Comparison of ENCODE assay signal across 8 cellular contexts in genomic region chr3:140910860-140911259, GRCh38. TPM values are rescaled to one million over a fixed set of nuclear protein-coding genes. Genes with fewer than 3 reads are reported as not detected.
A peak's percentile ranks its signal among the peaks of the same experiment; 100 is the strongest.
DNase-seq lines count a peak whose midpoint lies in the region; ATAC-seq and TF ChIP-seq lines count a peak whose summit lies in the region.

No MANE protein-coding gene starts in this region.

- H3K36me3 ChIP-seq in upper lobe of right lung = no peaks in the 10 kb centered on the region

- no peak overlapping the region for H3K4me3 ChIP-seq in upper lobe of right lung

- peak; percentile 27 for ATAC-seq in upper lobe of right lung
- no peak for ATAC-seq in HG03469 (IDR thresholded peaks at IDR 0.05; ENCODE audit: unreplicated experiment)
- ATAC-seq in activated CD4-positive, alpha-beta T cell treated with anti-CD3 and anti-CD28 coated beads for 36 hours = no peak
- no peak for ATAC-seq in GM19023 (IDR thresholded peaks at IDR 0.05; ENCODE audit: unreplicated experiment)

- H3K27me3 Mint-ChIP-seq in activated naive CD8-positive, alpha-beta T cell = peaks cover 2% of the 10 kb centered on the region
- peaks cover 4% of the 10 kb centered on the region for H3K27me3 Mint-ChIP-seq in activated naive CD8-positive, alpha-beta T cell treated with anti-CD3 and anti-CD28 coated beads for 36 hours
- peaks cover 1% of the 10 kb centered on the region for H3K27me3 Mint-ChIP-seq in activated CD4-positive, alpha-beta T cell treated with anti-CD3 and anti-CD28 coated beads for 36 hours

- H3K4me1 Mint-ChIP-seq in activated naive CD8-positive, alpha-beta T cell (ENCODE audit: low read depth) = no peaks in the 10 kb centered on the region
- H3K4me1 Mint-ChIP-seq in activated naive CD8-positive, alpha-beta T cell treated with anti-CD3 and anti-CD28 coated beads for 36 hours = no peaks in the 10 kb centered on the region
- H3K4me1 Mint-ChIP-seq in activated CD4-positive, alpha-beta T cell treated with anti-CD3 and anti-CD28 coated beads for 36 hours = no peaks in the 10 kb centered on the region

- peaks cover under 1% of the 10 kb centered on the region for H3K9me3 Mint-ChIP-seq in activated naive CD8-positive, alpha-beta T cell (ENCODE audit: low read depth)
- H3K9me3 Mint-ChIP-seq in activated naive CD8-positive, alpha-beta T cell treated with anti-CD3 and anti-CD28 coated beads for 36 hours = no peaks in the 10 kb centered on the region
- H3K9me3 Mint-ChIP-seq in activated CD4-positive, alpha-beta T cell treated with anti-CD3 and anti-CD28 coated beads for 36 hours (ENCODE audit: low read depth) = no peaks in the 10 kb centered on the region

- DNase-seq in activated naive CD8-positive, alpha-beta T cell treated with anti-CD3 and anti-CD28 coated beads for 36 hours = no peak
- DNase-seq in SW480 (ENCODE audit: low spot score) = peak; percentile 16
- peak; percentile 40 for DNase-seq in iPS DF 19.7 (ENCODE audit: low read depth, low spot score)
- DNase-seq in upper lobe of right lung = no peak
- no peak for DNase-seq in activated CD4-positive, alpha-beta T cell treated with anti-CD3 and anti-CD28 coated beads for 36 hours

- H3K36me3 Mint-ChIP-seq in activated naive CD8-positive, alpha-beta T cell = no peaks in the 10 kb centered on the region
- H3K36me3 Mint-ChIP-seq in activated naive CD8-positive, alpha-beta T cell treated with anti-CD3 and anti-CD28 coated beads for 36 hours = no peaks in the 10 kb centered on the region
- H3K36me3 Mint-ChIP-seq in activated CD4-positive, alpha-beta T cell treated with anti-CD3 and anti-CD28 coated beads for 36 hours (ENCODE audit: low read depth) = no peaks in the 10 kb centered on the region

- H3K9me3 ChIP-seq in upper lobe of right lung = no peaks in the 10 kb centered on the region

- H3K4me1 ChIP-seq in upper lobe of right lung = no peaks in the 10 kb centered on the region

- H3K27ac Mint-ChIP-seq in activated naive CD8-positive, alpha-beta T cell = no peak overlapping the region
- no peak overlapping the region for H3K27ac Mint-ChIP-seq in activated naive CD8-positive, alpha-beta T cell treated with anti-CD3 and anti-CD28 coated beads for 36 hours
- no peak overlapping the region for H3K27ac Mint-ChIP-seq in activated CD4-positive, alpha-beta T cell treated with anti-CD3 and anti-CD28 coated beads for 36 hours

- H3K27me3 ChIP-seq in upper lobe of right lung = no peaks in the 10 kb centered on the region

- no peak overlapping the region for H3K27ac ChIP-seq in upper lobe of right lung

- intact Hi-C loops in upper lobe of right lung (cut with DNase I) = no loop called here
- intact Hi-C loops in activated CD4-positive, alpha-beta T cell treated with anti-CD3 and anti-CD28 coated beads for 36 hours (cut with DNase I, micrococcal nuclease) = no loop called here

- CTCF ChIA-PET in activated CD4-positive, alpha-beta T cell treated with anti-CD3 and anti-CD28 coated beads for 36 hours (lab: Charles Lee) = no interaction called here

- POLR2A ChIA-PET in activated CD4-positive, alpha-beta T cell treated with anti-CD3 and anti-CD28 coated beads for 36 hours (lab: Charles Lee) = no interaction called here

- H3K4me3 Mint-ChIP-seq in activated naive CD8-positive, alpha-beta T cell = peak overlapping the region; percentile 7
- no peak overlapping the region for H3K4me3 Mint-ChIP-seq in activated naive CD8-positive, alpha-beta T cell treated with anti-CD3 and anti-CD28 coated beads for 36 hours
- H3K4me3 Mint-ChIP-seq in activated CD4-positive, alpha-beta T cell treated with anti-CD3 and anti-CD28 coated beads for 36 hours = no peak overlapping the region

- TF ChIP-seq CTCF in upper lobe of right lung (IDR thresholded peaks at IDR 0.05) = no peak

RNA-seq across cellular contexts. Expression of gene SLC25A36, which starts 30.8 kb away (rescaled TPM):
- total RNA-seq in activated naive CD8-positive, alpha-beta T cell treated with anti-CD3 and anti-CD28 coated beads for 36 hours = 10 to 100 TPM; 61.4 to 65.1 TPM
- 83.4 TPM for total RNA-seq in upper lobe of right lung
- 10 to 100 TPM; 42.3 to 62.3 TPM for total RNA-seq in activated CD4-positive, alpha-beta T cell treated with anti-CD3 and anti-CD28 coated beads for 36 hours

Comparison
In these comparisons a context has a peak if more than half of its experiments do, and no peak if none do; other contexts are left out.
1. DNase-seq: peak in SW480 (single experiment) and iPS DF 19.7 (single experiment); none in activated naive CD8-positive, alpha-beta T cell treated with anti-CD3 and anti-CD28 coated beads for 36 hours (single experiment), upper lobe of right lung (single experiment) and activated CD4-positive, alpha-beta T cell treated with anti-CD3 and anti-CD28 coated beads for 36 hours (single experiment).